8 cellular contexts compared by ENCODE assay signal in the genomic region with DNA sequence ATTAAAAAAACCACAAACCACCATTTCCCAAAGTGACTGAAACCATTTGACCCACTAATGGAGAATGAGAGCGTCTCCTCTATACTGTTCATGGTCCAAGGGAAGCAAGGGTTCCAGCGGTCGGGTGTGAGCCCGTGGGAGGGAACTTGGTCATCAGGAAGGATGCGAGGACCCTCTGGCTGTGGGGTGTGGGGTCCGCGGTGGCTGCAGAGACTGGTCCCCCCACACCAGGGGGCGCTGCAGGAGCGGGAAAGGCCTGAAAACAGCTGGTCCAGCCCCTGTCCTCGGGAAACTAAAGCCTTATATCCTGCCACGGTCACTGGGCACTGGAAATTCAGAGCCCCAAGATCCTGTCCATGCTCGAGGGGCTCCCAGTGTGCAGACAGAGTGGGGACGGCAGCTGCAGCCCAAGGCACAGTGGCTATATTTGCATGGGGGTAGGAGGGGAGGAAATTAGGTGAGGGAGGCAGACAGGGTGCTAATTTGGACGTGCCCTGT. TPM values are rescaled to one million over a fixed set of nuclear protein-coding genes. Genes with fewer than 3 reads are reported as not detected.
A peak's percentile ranks its signal among the peaks of the same experiment; 100 is the strongest.
DNase-seq lines count a peak whose midpoint lies in the region; ATAC-seq, FAIRE-seq and TF ChIP-seq lines count a peak whose summit lies in the region.

No MANE protein-coding gene starts in this region.

- FAIRE-seq in pancreas (lab: Jason Lieb, UNC), result no peak

- peaks cover 22% of the 10 kb centered on the region for H4K20me1 ChIP-seq in Loucy (ENCODE audit: insufficient read depth, low read length, poor library complexity, severe bottlenecking)

- H3K36me3 ChIP-seq in Loucy (ENCODE audit: insufficient read depth, low read length) (no peaks in the 10 kb centered on the region), gastroesophageal sphincter (no peaks in the 10 kb centered on the region), pancreas (no peaks in the 10 kb centered on the region), tibial nerve (peaks cover 0 to 10% (median 0%) of the 10 kb centered on the region in 3 donors)

- peak; percentile 87 for ATAC-seq in SK-N-SH treated with all-trans-retinoic acid at 6 μM for 48 hours
- ATAC-seq in gastroesophageal sphincter, result peak; percentile 44
- peak; percentile 30 to 70 (median 60) for ATAC-seq in pancreas
- no peak for ATAC-seq in GM19035 (IDR thresholded peaks at IDR 0.05; ENCODE audit: unreplicated experiment)

- DNase-seq in ELF-1 (ENCODE audit: low read depth, low spot score) (peak; percentile 89), pancreas (peak; percentile 65 to 97 (median 84)), tibial nerve (ENCODE audit: low spot score in 2 of 2) (peak; percentile 66 to 79)
- DNase-seq in activated naive CD4-positive, alpha-beta T cell treated with anti-CD3 and anti-CD28 coated beads for 36 hours, result peak; percentile 86

- H2AFZ ChIP-seq in Loucy (ENCODE audit: low read length), result no peak overlapping the region

- no peak overlapping the region for H3K4me3 ChIP-seq in Loucy (ENCODE audit: low read length, poor library complexity, severe bottlenecking)
- H3K4me3 ChIP-seq in gastroesophageal sphincter, result no peak overlapping the region
- H3K4me3 ChIP-seq in pancreas, result no peak overlapping the region
- H3K4me3 ChIP-seq in tibial nerve, result no peak overlapping the region

- H3K79me2 ChIP-seq in Loucy (ENCODE audit: insufficient read depth, low read length), result peaks cover 24% of the 10 kb centered on the region

- TF ChIP-seq EP300 in gastroesophageal sphincter (IDR thresholded peaks at IDR 0.05) (no peak), tibial nerve (IDR thresholded peaks at IDR 0.05) (no peak)

- H3K9me2 ChIP-seq in Loucy (replicated peaks; ENCODE audit: low read depth, low read length), result no peaks in the 10 kb centered on the region

- H3K4me3 Mint-ChIP-seq in activated naive CD4-positive, alpha-beta T cell treated with anti-CD3 and anti-CD28 coated beads for 36 hours, result no peak overlapping the region

- peaks cover 20% of the 10 kb centered on the region for H3K4me1 Mint-ChIP-seq in activated naive CD4-positive, alpha-beta T cell treated with anti-CD3 and anti-CD28 coated beads for 36 hours (ENCODE audit: low read depth)

- peaks cover 2% of the 10 kb centered on the region for H3K36me3 Mint-ChIP-seq in activated naive CD4-positive, alpha-beta T cell treated with anti-CD3 and anti-CD28 coated beads for 36 hours (ENCODE audit: low read depth)

- H3K4me1 ChIP-seq in Loucy (ENCODE audit: insufficient read depth, low read length, poor library complexity, severe bottlenecking) (peaks cover 20% of the 10 kb centered on the region), gastroesophageal sphincter (peaks cover 0 to 44% (median 18%) of the 10 kb centered on the region in 3 donors), pancreas (peaks cover 0 to 16% (median 10%) of the 10 kb centered on the region in 3 donors), tibial nerve (peaks cover 0 to 46% (median 31%) of the 10 kb centered on the region in 4 donors)

- H3K27me3 ChIP-seq in Loucy (ENCODE audit: insufficient read depth, low read length, poor library complexity, severe bottlenecking) (no peaks in the 10 kb centered on the region), gastroesophageal sphincter (no peaks in the 10 kb centered on the region), pancreas (no peaks in the 10 kb centered on the region), tibial nerve (no peaks in the 10 kb centered on the region)

- H3K9me3 ChIP-seq in Loucy (ENCODE audit: insufficient read depth, low read depth, low read length), result no peaks in the 10 kb centered on the region
- H3K9me3 ChIP-seq in gastroesophageal sphincter, result no peaks in the 10 kb centered on the region
- no peaks in the 10 kb centered on the region for H3K9me3 ChIP-seq in pancreas
- no peaks in the 10 kb centered on the region for H3K9me3 ChIP-seq in tibial nerve

- intact Hi-C loops in activated naive CD4-positive, alpha-beta T cell treated with anti-CD3 and anti-CD28 coated beads for 36 hours (cut with micrococcal nuclease), result loop anchor here (1.0 kb wide), 3 partner anchors 154 to 350 kb away; no protein-coding TSS in a partner anchor
- intact Hi-C loops in pancreas (cut with DNase I), result loop anchor here (2.0 to 10.0 kb wide), 3 partner anchors 152 to 155 kb away; no protein-coding TSS in a partner anchor

- H3K27ac Mint-ChIP-seq in activated naive CD4-positive, alpha-beta T cell treated with anti-CD3 and anti-CD28 coated beads for 36 hours, result no peak overlapping the region

- peak; percentile 94 for TF ChIP-seq CTCF in Loucy (conservative IDR thresholded peaks at IDR 0.05; ENCODE audit: low read length)
- peak in 3 of 4 experiments; percentile 92 to 95 (median 94) for TF ChIP-seq CTCF in gastroesophageal sphincter (IDR thresholded peaks at IDR 0.05)
- TF ChIP-seq CTCF in pancreas (IDR thresholded peaks at IDR 0.05), result peak; percentile 61 to 89 (median 86)
- TF ChIP-seq CTCF in tibial nerve (IDR thresholded peaks at IDR 0.05), result peak; percentile 88 to 99 (median 94)

- 5 to 30% methylated on average over 1 to 13 of the region's 14 CpGs for WGBS in gastroesophageal sphincter (ENCODE audit: low coverage in 1 of 2), 2 donors
- WGBS in pancreas, 2 donors, result 5% methylated on average over 14 of the region's 14 CpGs
- 4 to 6% methylated on average over 14 of the region's 14 CpGs for WGBS in tibial nerve, 2 donors

- H3K27ac ChIP-seq in gastroesophageal sphincter (peak overlapping the region in 2 of 4 donors; percentile 14 to 26), pancreas (no peak overlapping the region), tibial nerve (peak overlapping the region in 3 of 4 donors; percentile 2 to 45 (median 31))

- no peaks in the 10 kb centered on the region for H3K9me3 Mint-ChIP-seq in activated naive CD4-positive, alpha-beta T cell treated with anti-CD3 and anti-CD28 coated beads for 36 hours

- H3F3A ChIP-seq in Loucy (ENCODE audit: low read depth), result no peaks in the 10 kb centered on the region

- CTCF ChIA-PET in activated naive CD4-positive, alpha-beta T cell treated with anti-CD3 and anti-CD28 coated beads for 36 hours (lab: Charles Lee), result interaction anchor here (0.6 to 7.0 kb wide), 23 partner anchors 11 to 350 kb away, joined by 3 to 179 read pairs (median 4); no protein-coding TSS in a partner anchor

- no peaks in the 10 kb centered on the region for H3K27me3 Mint-ChIP-seq in activated naive CD4-positive, alpha-beta T cell treated with anti-CD3 and anti-CD28 coated beads for 36 hours (ENCODE audit: low read depth)

- peak overlapping the region; percentile 26 for H3K4me2 ChIP-seq in Loucy (ENCODE audit: low read depth, low read length, poor library complexity, severe bottlenecking)

- H3K9ac ChIP-seq in Loucy (ENCODE audit: low read depth, low read length, poor library complexity, severe bottlenecking), result no peak overlapping the region

- TF ChIP-seq POLR2A in gastroesophageal sphincter (IDR thresholded peaks at IDR 0.05) (no peak), tibial nerve (IDR thresholded peaks at IDR 0.05) (peak in 1 of 2 donors; percentile 5)

TF ChIP-seq in SK-N-SH treated with all-trans-retinoic acid at 6 μM for 48 hours, 23 proteins besides CTCF, POLR2A, EP300 and RAD21:
- no peak for TF ChIP-seq PPARA (CRISPR knock-in tag; IDR thresholded peaks at IDR 0.05; ENCODE audit: borderline replicate concordance)
- TF ChIP-seq TCF4 (CRISPR knock-in tag; IDR thresholded peaks at IDR 0.05; ENCODE audit: borderline replicate concordance), result peak; percentile 17; the same call in 1 of the 2 replicates

RNA-seq across cellular contexts. Expression of a gene that starts 4.3 kb away (rescaled TPM):
- 10 to 100 TPM; 11.0 to 11.8 TPM for total RNA-seq in activated naive CD4-positive, alpha-beta T cell treated with anti-CD3 and anti-CD28 coated beads for 36 hours
- total RNA-seq in gastroesophageal sphincter, result 10 to 100 TPM; 10.1 to 20.7 (median 18.7) TPM
- 1 to 10 TPM; 3.7 to 7.1 (median 5.1) TPM for total RNA-seq in pancreas
- polyA plus RNA-seq in pancreas, result 1 to 10 TPM; 3.3 to 8.4 TPM
- 10 to 100 TPM; 18.0 to 32.8 (median 28.3) TPM for total RNA-seq in tibial nerve

RNA-seq across cellular contexts. Expression of a gene that starts 10.6 kb away (rescaled TPM):
- total RNA-seq in activated naive CD4-positive, alpha-beta T cell treated with anti-CD3 and anti-CD28 coated beads for 36 hours, result 10 to 100 TPM; 37.0 to 38.6 TPM
- total RNA-seq in gastroesophageal sphincter (10 to 100 TPM; 59.2 to 74.1 (median 66.8) TPM), pancreas (10 to 100 TPM; 12.4 to 26.6 (median 20.4) TPM), tibial nerve (10 to 100 TPM; 51.6 to 76.6 (median 59.6) TPM)
- 10 to 100 TPM; 23.5 to 39.8 TPM for polyA plus RNA-seq in pancreas

RNA-seq across cellular contexts. Expression of a gene that starts 26.6 kb away (rescaled TPM):
- total RNA-seq in activated naive CD4-positive, alpha-beta T cell treated with anti-CD3 and anti-CD28 coated beads for 36 hours, result 10 to 100 TPM in 1 of 2 experiments, 1 to 10 TPM in 1; 8.5 to 10.0 TPM
- total RNA-seq in gastroesophageal sphincter, result 1 to 10 TPM in 1 of 4 donors, under 1 TPM in 1, not detected in 2; 0.94 to 9.7 TPM
- total RNA-seq in pancreas, result 10 to 100 TPM in 1 of 6 donors, 1 to 10 TPM in 1, not detected in 4; 1.7 to 15.7 TPM
- polyA plus RNA-seq in pancreas, result 1 to 10 TPM in 1 of 2 donors, under 1 TPM in 1; 0.42 to 1.3 TPM
- total RNA-seq in tibial nerve, result not detected

Comparison
In these comparisons a context has a peak if more than half of its experiments do, and no peak if none do; other contexts are left out.
1. H3K27ac ChIP-seq: peak in tibial nerve (3 of 4); none in pancreas (0 of 4).
2. Peak in every context shown above with its lines, with median percentiles within 50 percentile points of each other: DNase-seq and CTCF ChIP-seq.